ENCODE assay signal across 1 cellular context in the genomic region with DNA sequence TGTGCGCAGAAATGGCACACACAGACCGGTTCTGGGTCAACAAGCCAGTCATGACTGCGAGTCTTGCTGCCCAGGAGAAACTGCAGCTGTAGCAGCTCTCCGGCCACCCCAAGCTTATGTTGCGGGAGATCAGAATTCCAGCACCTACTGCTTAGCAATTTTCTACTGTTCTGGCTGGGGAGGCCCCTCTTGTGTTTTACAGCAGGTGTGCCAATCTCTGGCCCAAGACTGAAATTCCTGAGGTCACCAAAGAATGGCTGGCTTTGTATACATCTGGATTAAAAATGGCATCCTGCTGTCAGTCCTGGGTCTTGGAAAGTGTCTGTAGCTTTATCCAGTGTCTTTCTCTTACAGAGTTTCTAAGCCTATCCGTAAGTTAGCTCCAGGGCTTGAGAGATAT.
TF ChIP-seq lines count a peak whose summit lies in the region.

No MANE protein-coding gene starts in this region.

TF ChIP-seq in GM23338, 12 proteins besides CTCF, POLR2A, EP300 and RAD21 (continued from another document):
- no peak for TF ChIP-seq ZNF462 (CRISPR knock-in tag; IDR thresholded peaks at IDR 0.05)
- no peak for TF ChIP-seq ZNF114 (CRISPR knock-in tag; IDR thresholded peaks at IDR 0.05)
